31 cellular contexts compared by ENCODE assay signal in genomic region chr2:226712941-226713340, GRCh38.
"Had no signal": no experiment of that assay in that cellular context is flagged by ENCODE, and none has a peak within 500 bp of the region (broad histone marks: within the 10 kb centered on the region; RNA-seq: fewer than 3 reads in every experiment).

No MANE protein-coding gene starts in this region.

- H3K9me3 ChIP-seq: colonic mucosa, esophagus squamous epithelium had no signal

- H3K36me3 ChIP-seq: brain microvascular endothelial cell, colonic mucosa, esophagus squamous epithelium, WERI-Rb-1 had no signal

- H3K4me1 ChIP-seq: colonic mucosa, esophagus squamous epithelium had no signal

- H3K4me1 Mint-ChIP-seq: T-helper 17 cell had no signal

- ATAC-seq: activated CD4-positive, CD25-positive, alpha-beta regulatory T cell treated with anti-CD3 and anti-CD28 coated beads, Interleukin-2, amount 50 U/mL, for 24 hours; activated CD8-positive, alpha-beta T cell treated with anti-CD3 and anti-CD28 coated beads for 36 hours; activated T-cell treated with anti-CD3 and anti-CD28 coated beads, Interleukin-2, amount 50 U/mL, for 4 hours; activated T-helper 17 cell treated with anti-CD3 and anti-CD28 coated beads, Interleukin-2, amount 50 U/mL, for 72 hours; T-helper 17 cell had no signal

- H3K27ac ChIP-seq: brain microvascular endothelial cell, colonic mucosa, epithelial cell of prostate, esophagus squamous epithelium, WERI-Rb-1 had no signal

- H3K36me3 Mint-ChIP-seq: activated naive CD8-positive, alpha-beta T cell had no signal

- H3K9me3 Mint-ChIP-seq: activated B cell treated with CpG ODN at 0.5 μM for 24 hours; activated CD8-positive, alpha-beta T cell treated with anti-CD3 and anti-CD28 coated beads for 36 hours; activated T-cell treated with anti-CD3 and anti-CD28 coated beads, Interleukin-2, amount 50 U/mL, for 4 hours; activated T-helper 17 cell treated with anti-CD3 and anti-CD28 coated beads, Interleukin-2, amount 50 U/mL, for 72 hours; T-helper 2 cell treated with Interferon-gamma antibody and Interleukin-4, amounts not matched to agents 5 μg/mL and 100 μg/mL, for 36 hours had no signal

- H3K27me3 Mint-ChIP-seq: activated B cell treated with CpG ODN at 0.5 μM for 24 hours, T-helper 17 cell had no signal

- H3K4me3 ChIP-seq: colonic mucosa, esophagus squamous epithelium had no signal

- H3K27ac Mint-ChIP-seq: activated B cell treated with CpG ODN at 0.5 μM for 24 hours; activated CD8-positive, alpha-beta T cell treated with anti-CD3 and anti-CD28 coated beads for 36 hours; activated naive CD8-positive, alpha-beta T cell; activated T-helper 17 cell treated with anti-CD3 and anti-CD28 coated beads, Interleukin-2, amount 50 U/mL, for 72 hours; T-helper 17 cell; T-helper 2 cell treated with Interferon-gamma antibody and Interleukin-4, amounts not matched to agents 5 μg/mL and 100 μg/mL, for 36 hours had no signal

- H3K4me3 Mint-ChIP-seq: activated B cell treated with CpG ODN at 0.5 μM for 24 hours; activated CD8-positive, alpha-beta T cell treated with anti-CD3 and anti-CD28 coated beads for 36 hours; activated naive CD8-positive, alpha-beta T cell; activated T-cell treated with anti-CD3 and anti-CD28 coated beads, Interleukin-2, amount 50 U/mL, for 4 hours; activated T-helper 17 cell treated with anti-CD3 and anti-CD28 coated beads, Interleukin-2, amount 50 U/mL, for 72 hours; T-helper 17 cell; T-helper 2 cell treated with Interferon-gamma antibody and Interleukin-4, amounts not matched to agents 5 μg/mL and 100 μg/mL, for 36 hours had no signal

- DNase-seq: activated B cell treated with CpG ODN at 0.5 μM for 24 hours; activated CD4-positive, alpha-beta T cell treated with anti-CD3 and anti-CD28 coated beads for 48 hours; activated CD4-positive, alpha-beta T cell treated with anti-CD3 and anti-CD28 coated beads, Interleukin-2, amount 50 U/mL, for 1 hour; activated CD4-positive, alpha-beta T cell treated with anti-CD3 and anti-CD28 coated beads, Interleukin-2, amount 50 U/mL, for 48 hours; activated CD8-positive, alpha-beta memory T cell treated with anti-CD3 and anti-CD28 coated beads for 24 hours; activated CD8-positive, alpha-beta T cell treated with anti-CD3 and anti-CD28 coated beads for 36 hours; activated effector memory CD4-positive, alpha-beta T cell treated with Interleukin-2 at 50 U/mL for 16 hours; activated gamma-delta T cell treated with Interleukin-2 at 50 U/mL for 16 hours; activated naive CD4-positive, alpha-beta T cell treated with anti-CD3 and anti-CD28 coated beads, Interleukin-2, amount 50 U/mL, for 16 hours; activated naive CD4-positive, alpha-beta T cell treated with Interleukin-2 at 50 U/mL for 16 hours; activated T-cell treated with anti-CD3 and anti-CD28 coated beads, Interleukin-2, amount 50 U/mL, for 4 hours; amniotic stem cell; anterior cingulate cortex; brain microvascular endothelial cell; colonic mucosa; effector CD8-positive, alpha-beta T cell; esophagus squamous epithelium; foreskin fibroblast; T-helper 17 cell; T1000; WERI-Rb-1 had no signal

- H3K27me3 ChIP-seq: brain microvascular endothelial cell, colonic mucosa, esophagus squamous epithelium had no signal

- FAIRE-seq: astrocyte, bronchial epithelial cell, endometrium, endothelial cell of umbilical vein, frontal cortex had no signal
